Comparison of ENCODE assay signal across 1 cellular context in genomic region chr1:164601399-164602141, GRCh38.
TF ChIP-seq lines count a peak whose summit lies in the region.

No MANE protein-coding gene starts in this region.

TF ChIP-seq in HEK293, 187 proteins besides CTCF, POLR2A, EP300 and RAD21 (continued from another document):
- TF ChIP-seq ZNF280D (tag by site-specific recombination; IDR thresholded peaks at IDR 0.05) (no peak), ZNF580 (tag by site-specific recombination; IDR thresholded peaks at IDR 0.05) (no peak), KLF17 (tag by site-specific recombination; IDR thresholded peaks at IDR 0.05) (no peak), ZNF600 (tag by site-specific recombination; IDR thresholded peaks at IDR 0.05) (peak; percentile 15; the same call in 1 of the 2 replicates), ZNF561 (tag by site-specific recombination; IDR thresholded peaks at IDR 0.05; ENCODE audit: borderline replicate concordance) (no peak), ZNF560 (tag by site-specific recombination; IDR thresholded peaks at IDR 0.05; ENCODE audit: borderline replicate concordance) (no peak), ZNF473 (tag by site-specific recombination; IDR thresholded peaks at IDR 0.05) (no peak), ZNF555 (tag by site-specific recombination; conservative IDR thresholded peaks at IDR 0.05) (no peak), ZBTB49 (tag by site-specific recombination; IDR thresholded peaks at IDR 0.05; ENCODE audit: low read depth) (no peak), ZNF792 (tag by site-specific recombination; IDR thresholded peaks at IDR 0.05) (no peak), YY1 (tag by site-specific recombination; IDR thresholded peaks at IDR 0.05) (no peak), ZNF610 (tag by site-specific recombination; IDR thresholded peaks at IDR 0.05; ENCODE audit: borderline replicate concordance) (no peak), SCRT2 (tag by site-specific recombination; IDR thresholded peaks at IDR 0.05) (peak; percentile 61; the same call in 1 of the 2 replicates)
